In genomic region chr2:69777778-69778089, GRCh38 we compare ENCODE assay signal across 2 cellular contexts.
TF ChIP-seq lines count a peak whose summit lies in the region.

No MANE protein-coding gene starts in this region.

TF ChIP-seq in HCT116, 20 proteins besides CTCF, POLR2A, EP300 and RAD21:
- no peak for TF ChIP-seq EGR1 (IDR thresholded peaks at IDR 0.05; ENCODE audit: low read depth)
- no peak for TF ChIP-seq FOSL1 (IDR thresholded peaks at IDR 0.05; ENCODE audit: low read depth)
- no peak for TF ChIP-seq ZBTB33 (IDR thresholded peaks at IDR 0.05; ENCODE audit: extremely low read depth, insufficient replicate concordance, low read length)
- TF ChIP-seq ZNF274 (IDR thresholded peaks at IDR 0.05; ENCODE audit: low read depth, low read length) = no peak
- no peak for TF ChIP-seq ELF1 (IDR thresholded peaks at IDR 0.05; ENCODE audit: borderline replicate concordance, low read depth)
- no peak for TF ChIP-seq MAX (IDR thresholded peaks at IDR 0.05)
- no peak for TF ChIP-seq POLR2AphosphoS5 (IDR thresholded peaks at IDR 0.05; ENCODE audit: low read depth, low read length)
- TF ChIP-seq SRF (IDR thresholded peaks at IDR 0.05; ENCODE audit: low read depth) = no peak

TF ChIP-seq in K562, 482 proteins besides CTCF, POLR2A, EP300 and RAD21 (continues in another document):
- TF ChIP-seq ZNF184 (CRISPR knock-in tag; IDR thresholded peaks at IDR 0.05) (no peak), DPF2 (IDR thresholded peaks at IDR 0.05) (peak; percentile 41; the same call in 1 of the 2 replicates), ATF4 (CRISPR knock-in tag; IDR thresholded peaks at IDR 0.05) (no peak), STAT5A (IDR thresholded peaks at IDR 0.05; ENCODE audit: borderline replicate concordance, low read length) (peak; percentile 40; the same call in 1 of the 2 replicates), NRF1 (conservative IDR thresholded peaks at IDR 0.05 in 1 of 2, IDR thresholded peaks at IDR 0.05 in 1 of 2) (0 out of 4 replicates have a peak, but pooled peaks of 1 of the 2 experiments have one; percentile 17), PKNOX1 (IDR thresholded peaks at IDR 0.05) (peak; percentile 60), NCOA1 (IDR thresholded peaks at IDR 0.05; ENCODE audit: low read depth) (no peak), NFXL1 (CRISPR knock-in tag; IDR thresholded peaks at IDR 0.05) (no peak), NCOA6 (IDR thresholded peaks at IDR 0.05) (no peak), ZBTB11 (CRISPR knock-in tag; IDR thresholded peaks at IDR 0.05) (no peak), ZNF778 (CRISPR knock-in tag; IDR thresholded peaks at IDR 0.05) (no peak), TAL1 (IDR thresholded peaks at IDR 0.05) (peak; percentile 47; the same call in 1 of the 2 replicates), EP400 (IDR thresholded peaks at IDR 0.05) (no peak), ILK (tag; IDR thresholded peaks at IDR 0.05; ENCODE audit: borderline replicate concordance, low read depth) (no peak), CEBPB (tag; IDR thresholded peaks at IDR 0.05) (no peak), TCF3 (CRISPR knock-in tag; IDR thresholded peaks at IDR 0.05) (peak; percentile 68), SAP30 (IDR thresholded peaks at IDR 0.05; ENCODE audit: borderline replicate concordance, insufficient read depth, low read depth, low read length, poor library complexity, severe bottlenecking) (no peak), ESRRB (CRISPR knock-in tag; IDR thresholded peaks at IDR 0.05; ENCODE audit: borderline replicate concordance) (no peak), SMARCC2 (IDR thresholded peaks at IDR 0.05; ENCODE audit: low read depth) (no peak), CBFA2T3 (IDR thresholded peaks at IDR 0.05) (peak; percentile 80), DDX20 (tag; IDR thresholded peaks at IDR 0.05; ENCODE audit: low read depth) (no peak), RBM25 (IDR thresholded peaks at IDR 0.05; ENCODE audit: low read depth, low read length, severe bottlenecking) (no peak), POLR2AphosphoS2 (IDR thresholded peaks at IDR 0.05; ENCODE audit: low read length) (no peak), RBM15 (IDR thresholded peaks at IDR 0.05; ENCODE audit: insufficient read depth, low read length) (no peak), L3MBTL2 (IDR thresholded peaks at IDR 0.05) (peak; percentile 49; the same call in 1 of the 2 replicates), ZBTB26 (CRISPR knock-in tag; IDR thresholded peaks at IDR 0.05) (no peak), TCF15 (CRISPR knock-in tag; IDR thresholded peaks at IDR 0.05) (no peak), HMG20A (CRISPR knock-in tag; conservative IDR thresholded peaks at IDR 0.05) (no peak), JUNB (CRISPR knock-in tag; conservative IDR thresholded peaks at IDR 0.05) (no peak), ZFP36 (IDR thresholded peaks at IDR 0.05; ENCODE audit: low read depth, low read length, partially characterized antibody) (peak; percentile 37), MTF1 (CRISPR knock-in tag; IDR thresholded peaks at IDR 0.05; ENCODE audit: borderline replicate concordance) (no peak), RFX7 (CRISPR knock-in tag; IDR thresholded peaks at IDR 0.05) (no peak), RB1 (IDR thresholded peaks at IDR 0.05; ENCODE audit: low read depth) (no peak), FOSL1 (tag; conservative IDR thresholded peaks at IDR 0.05) (no peak), MNT (conservative IDR thresholded peaks at IDR 0.05) (peak; percentile 57 to 75), TEAD4 (IDR thresholded peaks at IDR 0.05; ENCODE audit: low read length) (peak; percentile 45; the same call in 1 of the 2 replicates), TEAD4 (CRISPR knock-in tag; IDR thresholded peaks at IDR 0.05; ENCODE audit: borderline replicate concordance) (no peak), ZNF79 (CRISPR knock-in tag; IDR thresholded peaks at IDR 0.05; ENCODE audit: low read depth) (no peak), CBX3 (IDR thresholded peaks at IDR 0.05; ENCODE audit: borderline replicate concordance in 1 of 2, low read length in 2 of 2) (no peak), ZNF217 (CRISPR knock-in tag; IDR thresholded peaks at IDR 0.05) (no peak), ZFX (CRISPR knock-in tag; IDR thresholded peaks at IDR 0.05) (no peak), BCOR (IDR thresholded peaks at IDR 0.05) (no peak), NFIC (IDR thresholded peaks at IDR 0.05) (0 out of 2 replicates have a peak, but pooled peaks have one; percentile 10), ZKSCAN3 (CRISPR knock-in tag; IDR thresholded peaks at IDR 0.05) (no peak), MLLT1 (IDR thresholded peaks at IDR 0.05) (no peak), ZNF512 (tag; IDR thresholded peaks at IDR 0.05) (no peak), RBFOX2 (IDR thresholded peaks at IDR 0.05; ENCODE audit: low read depth, low read length) (no peak), RERE (CRISPR knock-in tag; IDR thresholded peaks at IDR 0.05; ENCODE audit: borderline replicate concordance) (no peak)
